ENCODE assay signal across 8 cellular contexts in the genomic region with DNA sequence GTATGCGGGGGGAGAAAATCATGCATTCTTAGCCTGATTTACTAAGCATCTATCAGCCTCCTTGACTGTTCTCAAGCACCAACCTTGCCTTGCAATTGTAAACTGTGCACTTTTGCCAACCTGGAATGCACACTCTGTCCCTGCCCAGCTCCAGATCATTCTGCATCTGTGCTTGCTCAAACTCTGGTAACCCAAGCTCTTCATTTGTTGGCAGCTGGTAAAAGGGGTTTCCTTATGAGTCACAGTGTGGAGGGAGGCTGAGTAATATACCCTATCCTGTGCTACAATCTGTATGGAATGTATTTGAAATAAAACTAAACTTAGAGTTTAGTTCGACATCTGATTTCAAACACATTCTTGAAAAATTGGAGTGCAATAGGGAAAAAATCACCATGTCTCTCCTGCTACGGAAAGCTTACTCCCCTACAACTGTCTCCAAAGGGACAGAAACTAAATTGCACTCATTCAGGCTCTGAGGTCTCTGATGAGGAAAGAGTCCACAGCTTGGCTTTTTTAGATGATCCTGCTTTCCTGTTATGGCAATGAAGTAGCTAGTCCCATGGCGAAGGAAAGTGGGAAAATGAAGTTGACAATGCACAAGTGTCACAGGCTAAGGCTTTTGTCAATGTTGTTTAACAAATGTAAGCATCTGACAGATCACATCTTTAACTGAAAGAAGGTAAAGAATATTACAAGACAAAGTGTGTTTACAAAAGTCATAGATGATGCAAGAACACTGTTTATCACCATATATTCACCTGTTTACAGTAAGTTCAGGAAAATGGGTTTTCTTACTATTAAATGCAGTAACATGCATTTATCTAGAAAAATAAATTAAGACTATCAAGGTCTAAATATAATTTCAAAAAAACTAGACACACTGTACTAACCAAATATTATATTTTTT.
DNase-seq lines count a peak whose midpoint lies in the region; ATAC-seq and TF ChIP-seq lines count a peak whose summit lies in the region.

No MANE protein-coding gene starts in this region.

- ATAC-seq in GM21360 (IDR thresholded peaks at IDR 0.05; ENCODE audit: unreplicated experiment), result no peak
- ATAC-seq in HG03139 (IDR thresholded peaks at IDR 0.05; ENCODE audit: unreplicated experiment), result no peak

- H3K4me3 ChIP-seq in fibroblast of mammary gland (ENCODE audit: control insufficient read depth, low read depth, low read length), result no peak overlapping the region

- DNase-seq in GM04503 (ENCODE audit: low read depth) (peak; percentile 95), NCI-H460 (ENCODE audit: extremely low read depth, low read depth) (peak; percentile 47), fibroblast of mammary gland (ENCODE audit: low read depth) (peak; percentile 97), pulmonary artery endothelial cell (ENCODE audit: low read depth, low spot score) (peak; percentile 85), NCI-H2107 (lab: John Stamatoyannopoulos, UW) (no peak), midbrain (lab: John Stamatoyannopoulos, UW) (no peak)

- no peak for TF ChIP-seq CTCF in fibroblast of mammary gland (conservative IDR thresholded peaks at IDR 0.05; ENCODE audit: control insufficient read depth, insufficient read depth, low read depth, low read length)

Comparison
In these comparisons a context has a peak if more than half of its experiments do, and no peak if none do; other contexts are left out.
1. DNase-seq: peak in GM04503 (single experiment), NCI-H460 (single experiment), fibroblast of mammary gland (single experiment) and pulmonary artery endothelial cell (single experiment); none in NCI-H2107 (single experiment) and midbrain (single experiment).